Comparison of ENCODE assay signal across 19 cellular contexts in the genomic region with DNA sequence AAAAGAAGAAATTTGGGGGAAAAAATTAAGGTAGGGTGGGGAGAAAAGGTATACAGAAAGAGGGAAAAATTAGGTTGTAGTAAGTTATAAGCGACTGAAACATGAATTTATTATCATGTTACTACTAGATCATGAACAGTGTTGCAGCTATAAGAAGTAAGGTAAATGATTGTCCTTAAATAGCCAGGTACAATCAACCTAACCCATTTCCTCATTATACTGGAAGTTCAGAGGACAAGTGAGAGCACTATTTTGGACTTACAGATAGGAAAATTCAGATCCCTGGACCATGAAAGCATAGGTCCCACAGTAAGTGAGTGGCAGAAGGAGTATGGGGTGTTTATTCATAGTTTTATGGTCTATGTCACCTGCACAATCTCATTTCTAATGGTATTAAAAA. TPM values are rescaled to one million over a fixed set of nuclear protein-coding genes. Genes with fewer than 3 reads are reported as not detected.
DNase-seq lines count a peak whose midpoint lies in the region; ATAC-seq and TF ChIP-seq lines count a peak whose summit lies in the region.
"Had no signal": no experiment of that assay in that cellular context is flagged by ENCODE, and none has a peak within 500 bp of the region (broad histone marks: within the 10 kb centered on the region; RNA-seq: fewer than 3 reads in every experiment).

No MANE protein-coding gene starts in this region.

- no peak overlapping the region for H3K4me2 ChIP-seq in osteoblast (ENCODE audit: insufficient read depth, low read length)
- H3K4me2 ChIP-seq: BLaER1 had no signal

- no peak for TF ChIP-seq POLR2A in transverse colon (IDR thresholded peaks at IDR 0.05)
- TF ChIP-seq POLR2A in gastrocnemius medialis (IDR thresholded peaks at IDR 0.05): no peak

- H3K9me3 ChIP-seq in osteoblast (ENCODE audit: low read depth, low read length) (no peaks in the 10 kb centered on the region), transverse colon (no peaks in the 10 kb centered on the region), gastrocnemius medialis (no peaks in the 10 kb centered on the region)
- H3K9me3 ChIP-seq: BLaER1, Caco-2 had no signal

- H3K4me1 ChIP-seq in osteoblast (ENCODE audit: insufficient read depth, low read length): no peaks in the 10 kb centered on the region
- H3K4me1 ChIP-seq in transverse colon: no peaks in the 10 kb centered on the region
- peaks cover 14% of the 10 kb centered on the region in 2 donors for H3K4me1 ChIP-seq in gastrocnemius medialis
- H3K4me1 ChIP-seq: BLaER1, Caco-2 had no signal

- in situ Hi-C loops in transverse colon (cut with MboI; ENCODE audit: low pct_ligation_motif_present in 1 of 4, low pct_unique_long_range_greater_than_20kb in 1 of 4, low sequenced_read_pairs in 3 of 4) (loop anchor here in 3 of 4 donors (10.0 to 25.0 kb wide), 2 partner anchors 125 to 132 kb away; a partner anchor contains a TSS), gastrocnemius medialis (cut with MboI; ENCODE audit: low sequenced_read_pairs in 4 of 4) (loop anchor here in 2 of 4 donors (5.0 to 10.0 kb wide), 4 partner anchors 95 to 122 kb away; no protein-coding TSS in a partner anchor)

- no peak for DNase-seq in left colon
- DNase-seq in osteoblast (ENCODE audit: insufficient read length, low spot score, missing footprints): peak; percentile 21
- DNase-seq in transverse colon: no peak
- no peak for DNase-seq in gastrocnemius medialis
- DNase-seq in NCI-H1048 (lab: John Stamatoyannopoulos, UW): no peak
- DNase-seq in NCI-H82 (lab: John Stamatoyannopoulos, UW): no peak
- DNase-seq: Caco-2; CD4-positive, CD25-positive, alpha-beta regulatory T cell; CD8-positive, alpha-beta T cell; DMS153; DND-41; GM23248; H7; HCEC 1CT had no signal

- intact Hi-C loops in left colon (cut with DNase I, micrococcal nuclease): loop anchor here in 1 of 2 donors (5.0 kb wide), 1 partner anchor 117 kb away; no protein-coding TSS in a partner anchor
- intact Hi-C loops in transverse colon (cut with DNase I; ENCODE audit: low total_unique reads): loop anchor here (5.0 kb wide), 1 partner anchor 127 kb away; no protein-coding TSS in a partner anchor
- intact Hi-C loops in gastrocnemius medialis (cut with DNase I; ENCODE audit: low total_unique reads): loop anchor here (2.0 to 10.0 kb wide), 3 partner anchors 23 to 1745 kb away; a partner anchor contains a TSS

- H3K27me3 ChIP-seq in osteoblast (ENCODE audit: insufficient read depth, low read length) (no peaks in the 10 kb centered on the region), transverse colon (no peaks in the 10 kb centered on the region), gastrocnemius medialis (peaks cover 0 to 2% (median 0%) of the 10 kb centered on the region in 3 donors)

- WGBS in transverse colon (ENCODE audit: low coverage in 1 of 2), 2 donors: 44% methylated on average over 1 of the region's 1 CpG; no CpG with 5 or more reads in 1 of the 2 donors

- no peak overlapping the region for H2AFZ ChIP-seq in osteoblast (ENCODE audit: low read length)
- H2AFZ ChIP-seq: GM23248 had no signal

- no peak for TF ChIP-seq CTCF in osteoblast (IDR thresholded peaks at IDR 0.05; ENCODE audit: extremely low read depth, low read depth, low read length)
- no peak for TF ChIP-seq CTCF in transverse colon (IDR thresholded peaks at IDR 0.05)
- no peak for TF ChIP-seq CTCF in gastrocnemius medialis (IDR thresholded peaks at IDR 0.05 in 4 of 5, conservative IDR thresholded peaks at IDR 0.05 in 1 of 5)

- H3K79me2 ChIP-seq in osteoblast (ENCODE audit: insufficient read depth, low read length): no peaks in the 10 kb centered on the region

- TF ChIP-seq EP300 in transverse colon (IDR thresholded peaks at IDR 0.05; ENCODE audit: low read depth): no peak

- H3K4me3 ChIP-seq in osteoblast (ENCODE audit: insufficient read depth, low read length): no peak overlapping the region
- H3K4me3 ChIP-seq in transverse colon: no peak overlapping the region
- H3K4me3 ChIP-seq in gastrocnemius medialis: no peak overlapping the region
- H3K4me3 ChIP-seq: BLaER1, GM23248 had no signal

- ATAC-seq in left colon (peak; percentile 83), gastrocnemius medialis (no peak)
- ATAC-seq: CD8-positive, alpha-beta T cell had no signal

- no peaks in the 10 kb centered on the region for H4K20me1 ChIP-seq in osteoblast (ENCODE audit: insufficient read depth, low read length)

- no peaks in the 10 kb centered on the region for H3K36me3 ChIP-seq in osteoblast (ENCODE audit: insufficient read depth, low read length)
- H3K36me3 ChIP-seq in transverse colon: no peaks in the 10 kb centered on the region
- H3K36me3 ChIP-seq in gastrocnemius medialis: no peaks in the 10 kb centered on the region
- H3K36me3 ChIP-seq: BLaER1 had no signal

- H3K27ac ChIP-seq in osteoblast (ENCODE audit: low read depth, low read length): no peak overlapping the region
- H3K27ac ChIP-seq in transverse colon: peak overlapping the region in 3 of 4 donors; percentile 28 to 54 (median 35)
- peak overlapping the region in 1 of 4 donors; percentile 63 for H3K27ac ChIP-seq in gastrocnemius medialis
- H3K27ac ChIP-seq: BLaER1, C4-2B, GM23248 had no signal

RNA-seq across cellular contexts. Expression of a gene that starts 23.5 kb away (rescaled TPM):
- total RNA-seq in left colon: 1 to 10 TPM; 5.4 to 7.9 TPM
- total RNA-seq in osteoblast: 15.9 and 16.5 TPM in 2 replicates
- 10 to 100 TPM in 2 of 4 donors, 1 to 10 TPM in 1, not detected in 1; 10.0 to 85.8 (median 11.6) TPM for total RNA-seq in transverse colon
- total RNA-seq in gastrocnemius medialis: 10 to 100 TPM in 3 of 4 donors, 1 to 10 TPM in 1; 9.4 to 20.2 (median 14.2) TPM
- total RNA-seq: CD4-positive, CD25-positive, alpha-beta regulatory T cell; CD8-positive, alpha-beta T cell had no signal

RNA-seq across cellular contexts. Expression of a gene that starts 31.0 kb away (rescaled TPM):
- 1 to 10 TPM; 2.2 to 3.1 TPM for total RNA-seq in left colon
- total RNA-seq in osteoblast: not detected in 2 replicates
- total RNA-seq in transverse colon: 1 to 10 TPM; 1.1 to 5.9 (median 3.4) TPM
- total RNA-seq in gastrocnemius medialis: 1 to 10 TPM in 2 of 4 donors, under 1 TPM in 2; 0.40 to 2.4 (median 0.82) TPM
- total RNA-seq: A172; B cell; Caco-2; CD4-positive, CD25-positive, alpha-beta regulatory T cell; CD8-positive, alpha-beta T cell; GM23248; H1; H7 had no signal
